ENCODE assay signal across 8 cellular contexts in genomic region chr6:34392497-34393190, GRCh38. TPM values are rescaled to one million over a fixed set of nuclear protein-coding genes. Genes with fewer than 3 reads are reported as not detected.
DNase-seq lines count a peak whose midpoint lies in the region; FAIRE-seq and TF ChIP-seq lines count a peak whose summit lies in the region.

NUDT3 (minus strand) TSS chr6:34392669; CDS start chr6:34392362, 307 bp downstream.

- H3K4me1 ChIP-seq in HAP-1 (peaks cover 17% of the 10 kb centered on the region), neural progenitor cell (peaks cover 16% of the 10 kb centered on the region)

- peaks cover 14% of the 10 kb centered on the region for H3K4me1 Mint-ChIP-seq in neural progenitor cell

- peaks cover 16% of the 10 kb centered on the region for H4K20me1 ChIP-seq in neural progenitor cell (ENCODE audit: low read depth)

- H3K4me2 ChIP-seq in neural progenitor cell: peak within 1 kb of the TSS; percentile 90

- peaks cover 8% of the 10 kb centered on the region for H3K9me3 Mint-ChIP-seq in neural progenitor cell

- peak; percentile 91 to 94 for DNase-seq in HAP-1 (ENCODE audit: low spot score in 2 of 2)
- peak; percentile 87 for DNase-seq in MG63
- peak; percentile 78 for DNase-seq in SHP77 treated with DMSO at 0.1 percent for 48 hours (lab: John Stamatoyannopoulos, UW)
- DNase-seq in activated gamma-delta T cell (lab: John Stamatoyannopoulos, UW): peak; percentile 88
- DNase-seq in foreskin fibroblast: peak; percentile 92 to 98
- DNase-seq in neural progenitor cell (ENCODE audit: low spot score): peak; percentile 98
- peak; percentile 91 for DNase-seq in stromal cell of bone marrow (ENCODE audit: low read depth)

- H3K4me3 ChIP-seq in HAP-1 (peak within 1 kb of the TSS; percentile 61), MG63 (peak within 1 kb of the TSS; percentile 68), foreskin fibroblast (ENCODE audit: low read depth in 1 of 2, low read length in 2 of 2) (peak within 1 kb of the TSS; percentile 77 to 81), neural progenitor cell (peak within 1 kb of the TSS; percentile 95)

- peaks cover 46% of the 10 kb centered on the region for H3K79me2 ChIP-seq in neural progenitor cell (ENCODE audit: low read depth)

- H3K9me3 ChIP-seq in HAP-1 (peaks cover 11% of the 10 kb centered on the region), MG63 (no peaks in the 10 kb centered on the region), neural progenitor cell (ENCODE audit: low read depth) (no peaks in the 10 kb centered on the region)

- H3F3A ChIP-seq in neural progenitor cell (ENCODE audit: low read depth): peaks cover 25% of the 10 kb centered on the region

- peaks cover 4% of the 10 kb centered on the region for H3K27me3 Mint-ChIP-seq in neural progenitor cell (ENCODE audit: insufficient read depth, low read depth)

- H3K27me3 ChIP-seq in HAP-1 (ENCODE audit: low read depth) (no peaks in the 10 kb centered on the region), MG63 (no peaks in the 10 kb centered on the region), neural progenitor cell (peaks cover 10% of the 10 kb centered on the region)

- TF ChIP-seq CTCF in foreskin fibroblast (IDR thresholded peaks at IDR 0.05; ENCODE audit: low read depth, low read length) (peak; percentile 85), neural progenitor cell (IDR thresholded peaks at IDR 0.05) (peak; percentile 77)

- H3K27ac Mint-ChIP-seq in neural progenitor cell: peak within 1 kb of the TSS; percentile 82

- peaks cover 6% of the 10 kb centered on the region for H3K36me3 Mint-ChIP-seq in neural progenitor cell

- H3K27ac ChIP-seq in neural progenitor cell: peak within 1 kb of the TSS; percentile 34

- H2AFZ ChIP-seq in neural progenitor cell (replicated peaks): peak within 1 kb of the TSS; percentile 89

- H3K9ac ChIP-seq in neural progenitor cell: peak within 1 kb of the TSS; percentile 55

- in situ Hi-C loops in HAP-1 (cut with MboI; ENCODE audit: low sequenced_read_pairs): no loop called here

- FAIRE-seq in G401.6 (lab: Jason Lieb, UNC): peak; percentile 39

- H3K4me3 Mint-ChIP-seq in neural progenitor cell: peak within 1 kb of the TSS; percentile 93

- H3K36me3 ChIP-seq in HAP-1 (replicated peaks) (no peaks in the 10 kb centered on the region), MG63 (no peaks in the 10 kb centered on the region), neural progenitor cell (no peaks in the 10 kb centered on the region)

RNA-seq across cellular contexts. Expression of gene NUDT3, which starts in this region (rescaled TPM):
- total RNA-seq in MG63 (2014; rRNA removed; shearing (Covaris generic); ENCODE audit: low replicate concordance): 2.6 and 6.2 TPM in 2 replicates
- 26.4 and 35.7 TPM in 2 replicates for total RNA-seq in neural progenitor cell (ENCODE audit: low replicate concordance)

Comparison
In these comparisons a context has a peak if more than half of its experiments do, and no peak if none do; other contexts are left out.
1. Peak in every context shown above with its lines: DNase-seq, H3K4me3 ChIP-seq and H3K27ac ChIP-seq.